ENCODE assay signal across 8 cellular contexts in genomic region chr10:79982486-79982800, GRCh38. TPM values are rescaled to one million over a fixed set of nuclear protein-coding genes. Genes with fewer than 3 reads are reported as not detected.
DNase-seq lines count a peak whose midpoint lies in the region; ATAC-seq, FAIRE-seq and TF ChIP-seq lines count a peak whose summit lies in the region.

No MANE protein-coding gene starts in this region.

- no peaks in the 10 kb centered on the region for H3K4me1 ChIP-seq in endothelial cell of umbilical vein (ENCODE audit: control insufficient read depth, extremely low read depth, insufficient read depth, low read length)
- peaks cover 3% of the 10 kb centered on the region for H3K4me1 ChIP-seq in neural progenitor cell
- no peaks in the 10 kb centered on the region for H3K4me1 ChIP-seq in OCI-LY7 (ENCODE audit: insufficient read depth, low read length, poor library complexity, severe bottlenecking)

- no peak overlapping the region for H3K27ac Mint-ChIP-seq in neural progenitor cell

- H3K4me1 Mint-ChIP-seq in neural progenitor cell: peaks cover 2% of the 10 kb centered on the region

- no peak overlapping the region for H3K9ac ChIP-seq in endothelial cell of umbilical vein (replicated peaks; ENCODE audit: extremely low read depth, insufficient read depth, low read length)
- H3K9ac ChIP-seq in neural progenitor cell: no peak overlapping the region

- BruUV-seq in endothelial cell of umbilical vein (replicated peaks; lab: Mats Ljungman, UMichigan): no TSS peak
- no TSS peak for BruUV-seq in OCI-LY7 (replicated peaks; lab: Mats Ljungman, UMichigan)

- H3K4me3 Mint-ChIP-seq in neural progenitor cell: peak overlapping the region; percentile 78

- no peaks in the 10 kb centered on the region for H3K9me3 ChIP-seq in MG63
- H3K9me3 ChIP-seq in endothelial cell of umbilical vein (replicated peaks; ENCODE audit: control insufficient read depth, insufficient read depth, low read length): no peaks in the 10 kb centered on the region
- H3K9me3 ChIP-seq in neural progenitor cell (ENCODE audit: low read depth): no peaks in the 10 kb centered on the region
- no peaks in the 10 kb centered on the region for H3K9me3 ChIP-seq in OCI-LY7 (ENCODE audit: low read length)

- CTCF ChIA-PET in endothelial cell of umbilical vein (lab: Charles Lee): no interaction called here
- CTCF ChIA-PET in OCI-LY7 (lab: Charles Lee; ENCODE audit: unreplicated experiment): no interaction called here

- FAIRE-seq in endothelial cell of umbilical vein (lab: Jason Lieb, UNC): no peak

- H2AFZ ChIP-seq in endothelial cell of umbilical vein (ENCODE audit: low read depth, low read length) (peak overlapping the region; percentile 91), neural progenitor cell (replicated peaks) (peak overlapping the region; percentile 94), OCI-LY7 (ENCODE audit: low read length) (no peak overlapping the region)

- H3K27me3 Mint-ChIP-seq in neural progenitor cell (ENCODE audit: insufficient read depth, low read depth): peaks cover 36% of the 10 kb centered on the region

- ATAC-seq in GM21423 (IDR thresholded peaks at IDR 0.05; ENCODE audit: unreplicated experiment): no peak
- no peak for ATAC-seq in GM21515 (IDR thresholded peaks at IDR 0.05; ENCODE audit: unreplicated experiment)

- dilution Hi-C loops in endothelial cell of umbilical vein (cut with MboI; ENCODE audit: extremely low pct_ligation_motif_present, low sequenced_read_pairs): no loop called here

- intact Hi-C loops in endothelial cell of umbilical vein (cut with micrococcal nuclease) (loop anchor here (5.0 kb wide), 1 partner anchor 50 kb away; no protein-coding TSS in a partner anchor), OCI-LY7 (cut with micrococcal nuclease; ENCODE audit: unreplicated experiment) (no loop called here)

- peak overlapping the region; percentile 64 for H3K4me3 ChIP-seq in AG10803 (ENCODE audit: low read length)
- peak overlapping the region; percentile 59 for H3K4me3 ChIP-seq in MG63
- peak overlapping the region in 1 of 3 experiments; percentile 51 for H3K4me3 ChIP-seq in endothelial cell of umbilical vein (replicated peaks in 1 of 3; ENCODE audit: insufficient read depth in 1 of 3, low read depth in 1 of 3, low read length in 3 of 3)
- peak overlapping the region; percentile 58 for H3K4me3 ChIP-seq in neural progenitor cell
- no peak overlapping the region for H3K4me3 ChIP-seq in OCI-LY7 (ENCODE audit: low read depth, low read length, poor library complexity, severe bottlenecking)

- peaks cover 3% of the 10 kb centered on the region for H3F3A ChIP-seq in neural progenitor cell (ENCODE audit: low read depth)

- H3K27me3 ChIP-seq in MG63: no peaks in the 10 kb centered on the region
- peaks cover 33 to 46% of the 10 kb centered on the region in 2 experiments for H3K27me3 ChIP-seq in endothelial cell of umbilical vein (ENCODE audit: control insufficient read depth in 2 of 2, insufficient read depth in 2 of 2, low read length in 2 of 2)
- H3K27me3 ChIP-seq in neural progenitor cell: peaks cover 75% of the 10 kb centered on the region

- H3K79me2 ChIP-seq in endothelial cell of umbilical vein (ENCODE audit: control insufficient read depth, insufficient read depth, low read length): no peaks in the 10 kb centered on the region
- no peaks in the 10 kb centered on the region for H3K79me2 ChIP-seq in neural progenitor cell (ENCODE audit: low read depth)
- no peaks in the 10 kb centered on the region for H3K79me2 ChIP-seq in OCI-LY7 (ENCODE audit: insufficient read depth, low read depth, low read length)

- no peak for TF ChIP-seq CTCF in AG10803 (conservative IDR thresholded peaks at IDR 0.05; ENCODE audit: low read length)
- TF ChIP-seq CTCF in endothelial cell of umbilical vein (IDR thresholded peaks at IDR 0.05; ENCODE audit: extremely low read depth in 1 of 2, insufficient read depth in 1 of 2, low read depth in 1 of 2, low read length in 2 of 2): no peak
- TF ChIP-seq CTCF in neural progenitor cell (IDR thresholded peaks at IDR 0.05): no peak
- no peak for TF ChIP-seq CTCF in OCI-LY7 (conservative IDR thresholded peaks at IDR 0.05; ENCODE audit: low read length)

- no peak for TF ChIP-seq POLR2A in endothelial cell of umbilical vein (IDR thresholded peaks at IDR 0.05; ENCODE audit: low read depth, low read length)

- H3K9me1 ChIP-seq in endothelial cell of umbilical vein (replicated peaks; ENCODE audit: control insufficient read depth, extremely low read depth, insufficient read depth, low read length): no peaks in the 10 kb centered on the region

- peaks cover 2% of the 10 kb centered on the region for H3K9me3 Mint-ChIP-seq in neural progenitor cell

- no peak for DNase-seq in AG10803 (ENCODE audit: low read depth)
- no peak for DNase-seq in MG63
- peak; percentile 7 for DNase-seq in endothelial cell of umbilical vein (ENCODE audit: low read depth, low spot score)
- DNase-seq in neural progenitor cell (ENCODE audit: low spot score): no peak
- DNase-seq in OCI-LY7 (ENCODE audit: low spot score): no peak
- DNase-seq in NCI-H82 treated with DMSO at 0.1 percent for 48 hours (lab: John Stamatoyannopoulos, UW; ENCODE audit: unreplicated experiment): no peak

- peaks cover 2% of the 10 kb centered on the region for H3K36me3 Mint-ChIP-seq in neural progenitor cell

- POLR2A ChIA-PET in endothelial cell of umbilical vein (lab: Charles Lee): no interaction called here
- POLR2A ChIA-PET in OCI-LY7 (lab: Charles Lee): no interaction called here

- no peaks in the 10 kb centered on the region for H4K20me1 ChIP-seq in endothelial cell of umbilical vein (replicated peaks; ENCODE audit: control insufficient read depth, extremely low read depth, insufficient read depth, low read length)
- H4K20me1 ChIP-seq in neural progenitor cell (ENCODE audit: low read depth): no peaks in the 10 kb centered on the region
- H4K20me1 ChIP-seq in OCI-LY7 (ENCODE audit: insufficient read depth, low read length): no peaks in the 10 kb centered on the region

- H3K9me2 ChIP-seq in OCI-LY7 (ENCODE audit: insufficient read depth, low read length): no peaks in the 10 kb centered on the region

- H3K4me2 ChIP-seq in endothelial cell of umbilical vein (ENCODE audit: insufficient read depth, low read length) (peak overlapping the region; percentile 46), neural progenitor cell (peak overlapping the region; percentile 87), OCI-LY7 (ENCODE audit: low read length) (no peak overlapping the region)

- H3K27ac ChIP-seq in endothelial cell of umbilical vein (ENCODE audit: insufficient read depth, low read depth, low read length) (no peak overlapping the region), neural progenitor cell (no peak overlapping the region), OCI-LY7 (ENCODE audit: low read depth, low read length, poor library complexity, severe bottlenecking) (no peak overlapping the region)

- no peaks in the 10 kb centered on the region for H3K36me3 ChIP-seq in MG63
- H3K36me3 ChIP-seq in endothelial cell of umbilical vein (ENCODE audit: control insufficient read depth in 2 of 2, extremely low read depth in 1 of 2, insufficient read depth in 2 of 2, low read length in 2 of 2): no peaks in the 10 kb centered on the region
- H3K36me3 ChIP-seq in neural progenitor cell: no peaks in the 10 kb centered on the region
- no peaks in the 10 kb centered on the region for H3K36me3 ChIP-seq in OCI-LY7 (ENCODE audit: insufficient read depth, low read length)

TF ChIP-seq in endothelial cell of umbilical vein, 7 proteins besides CTCF, POLR2A, EP300 and RAD21:
- TF ChIP-seq MAX (IDR thresholded peaks at IDR 0.05; ENCODE audit: insufficient read depth, insufficient read length) (no peak), GATA2 (IDR thresholded peaks at IDR 0.05; ENCODE audit: insufficient read depth, insufficient read length, low read depth, low read length) (no peak), JUN (IDR thresholded peaks at IDR 0.05; ENCODE audit: borderline replicate concordance, insufficient read depth, insufficient read length, low read depth) (no peak), FOS (IDR thresholded peaks at IDR 0.05; ENCODE audit: borderline replicate concordance, insufficient read depth, low read length) (no peak), POLR2AphosphoS5 (IDR thresholded peaks at IDR 0.05; ENCODE audit: insufficient read depth, low read depth, low read length) (no peak)

RNA-seq across cellular contexts. Expression of gene SFTPD, which starts 33.5 kb away (rescaled TPM):
- total RNA-seq in MG63 (2014; rRNA removed; shearing (Covaris generic); ENCODE audit: low replicate concordance): not detected in 2 replicates
- total RNA-seq in endothelial cell of umbilical vein: not detected in 2 replicates
- polyA plus RNA-seq in endothelial cell of umbilical vein: not detected in 2 replicates
- not detected in 2 replicates for polyA plus RNA-seq in endothelial cell of umbilical vein (2011; cell fraction: cytosol; rRNA removed)
- not detected in 2 replicates for polyA plus RNA-seq in endothelial cell of umbilical vein (2011; cell fraction: nucleus; rRNA removed)
- polyA plus RNA-seq in endothelial cell of umbilical vein (2012): not detected in 2 replicates
- not detected in 2 replicates for polyA minus RNA-seq in endothelial cell of umbilical vein
- polyA minus RNA-seq in endothelial cell of umbilical vein (2011; cell fraction: cytosol; rRNA and poly(A)+ RNA removed): not detected
- not detected in 2 replicates for polyA minus RNA-seq in endothelial cell of umbilical vein (2011; cell fraction: nucleus; rRNA and poly(A)+ RNA removed)
- total RNA-seq in neural progenitor cell (ENCODE audit: low replicate concordance): 0.09 TPM in 1 of 2 replicates, not detected in the other
- not detected in 2 replicates for total RNA-seq in OCI-LY7 (2014; rRNA removed; shearing (Covaris generic))
- total RNA-seq in OCI-LY7 (2022): not detected in 2 replicates
